ENCODE assay signal across 17 cellular contexts in the genomic region with DNA sequence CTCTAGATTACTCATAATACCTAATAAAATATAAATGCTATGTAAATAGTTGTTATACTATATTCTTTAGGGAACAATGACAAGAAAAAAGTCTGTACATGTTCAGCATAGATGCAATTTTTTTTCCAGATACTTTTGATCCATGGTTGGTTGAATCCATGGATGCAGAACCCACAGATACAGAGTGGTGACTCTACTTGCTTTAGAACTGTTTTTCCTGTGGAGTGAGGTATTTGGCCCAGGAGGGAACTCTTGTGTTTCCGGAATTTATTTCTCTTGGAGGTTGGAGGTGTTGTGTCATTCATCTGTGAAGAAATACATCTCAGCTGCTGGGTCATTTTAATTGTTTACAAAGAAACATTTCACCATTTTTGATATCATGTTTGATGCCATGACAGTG. TPM values are rescaled to one million over a fixed set of nuclear protein-coding genes. Genes with fewer than 3 reads are reported as not detected.
DNase-seq lines count a peak whose midpoint lies in the region; ATAC-seq and TF ChIP-seq lines count a peak whose summit lies in the region.
"Had no signal": no experiment of that assay in that cellular context is flagged by ENCODE, and none has a peak within 500 bp of the region (broad histone marks: within the 10 kb centered on the region; RNA-seq: fewer than 3 reads in every experiment).

No MANE protein-coding gene starts in this region.

- peaks cover 2% of the 10 kb centered on the region for H3K9me3 Mint-ChIP-seq in stimulated activated effector memory CD8-positive, alpha-beta T cell treated with anti-CD3 and anti-CD28 coated beads, Interleukin-12 subunit alpha, Interleukin-12 subunit beta, amount 100 ng/mL, for 72 hours
- H3K9me3 Mint-ChIP-seq in H9 = peaks cover 0 to 6% of the 10 kb centered on the region in 2 experiments; a peak in 1 of 5 replicates
- H3K9me3 Mint-ChIP-seq in activated CD8-positive, alpha-beta memory T cell treated with anti-CD3 and anti-CD28 coated beads, Interleukin-2, amount 10 ng/mL, durations not matched to agents 7 days and 5 days (ENCODE audit: low read depth) = peaks cover 4% of the 10 kb centered on the region

- CTCF ChIA-PET in PC-3 (lab: Charles Lee) = no interaction called here
- CTCF ChIA-PET in activated CD8-positive, alpha-beta memory T cell treated with anti-CD3 and anti-CD28 coated beads, Interleukin-2, amount 10 ng/mL, durations not matched to agents 7 days and 5 days (lab: Charles Lee) = no interaction called here

- no peaks in the 10 kb centered on the region for H3K79me2 ChIP-seq in PC-3 (ENCODE audit: low read length)
- no peaks in the 10 kb centered on the region for H3K79me2 ChIP-seq in H9 (ENCODE audit: insufficient read depth, low read length)

- H3T11ph ChIP-seq in H9 (ENCODE audit: low read length) = no peak overlapping the region

- peaks cover 21% of the 10 kb centered on the region for H3K4me1 ChIP-seq in PC-3 (ENCODE audit: insufficient read depth, low read length)
- no peaks in the 10 kb centered on the region for H3K4me1 ChIP-seq in H9 (ENCODE audit: insufficient read depth, low read length)

- H3K9me3 ChIP-seq in PC-3 (ENCODE audit: low read length) = no peaks in the 10 kb centered on the region
- no peaks in the 10 kb centered on the region for H3K9me3 ChIP-seq in H9 (ENCODE audit: control insufficient read depth, low read depth, low read length)
- H3K9me3 ChIP-seq: BE2C had no signal

- H3K14ac ChIP-seq in H9 (ENCODE audit: insufficient read depth, low read length) = no peak overlapping the region

- H3K4me3 ChIP-seq in PC-3 (ENCODE audit: low read length) = no peak overlapping the region
- H3K4me3 ChIP-seq in choroid plexus epithelial cell (ENCODE audit: low read depth, low read length) = no peak overlapping the region
- H3K4me3 ChIP-seq: GM23248 had no signal

- H3F3A ChIP-seq in PC-3 (ENCODE audit: low read length, unreplicated experiment) = no peaks in the 10 kb centered on the region

- no peak overlapping the region for H2BK20ac ChIP-seq in H9 (ENCODE audit: low read depth, low read length, poor library complexity, severe bottlenecking)

- no peaks in the 10 kb centered on the region for H3K9me2 ChIP-seq in PC-3 (replicated peaks; ENCODE audit: low read length)

- H3K36me3 ChIP-seq in PC-3 (ENCODE audit: low read depth, low read length) = no peaks in the 10 kb centered on the region; the same call in 1 of the 2 replicates
- H3K36me3 ChIP-seq: BE2C had no signal

- no peak overlapping the region for H3K23ac ChIP-seq in H9 (ENCODE audit: insufficient read length, low read depth, low read length)

- POLR2A ChIA-PET in PC-3 (lab: Charles Lee; ENCODE audit: unreplicated experiment) = interaction anchor here (0.6 kb wide), 1 partner anchor 1728 kb away, joined by 6 read pairs; no protein-coding TSS in a partner anchor

- no peak overlapping the region for H4K5ac ChIP-seq in H9 (ENCODE audit: insufficient read length, low read depth, low read length)

- TF ChIP-seq CTCF in PC-3 (conservative IDR thresholded peaks at IDR 0.05; ENCODE audit: low read depth, low read length) (no peak), choroid plexus epithelial cell (conservative IDR thresholded peaks at IDR 0.05; ENCODE audit: low read depth, low read length) (no peak), H9 (conservative IDR thresholded peaks at IDR 0.05) (no peak)

- H3K4me1 Mint-ChIP-seq in stimulated activated effector memory CD8-positive, alpha-beta T cell treated with anti-CD3 and anti-CD28 coated beads, Interleukin-12 subunit alpha, Interleukin-12 subunit beta, amount 100 ng/mL, for 72 hours = peaks cover 8% of the 10 kb centered on the region
- peaks cover 9 to 11% of the 10 kb centered on the region in 2 experiments for H3K4me1 Mint-ChIP-seq in H9
- peaks cover 4% of the 10 kb centered on the region for H3K4me1 Mint-ChIP-seq in activated CD8-positive, alpha-beta memory T cell treated with anti-CD3 and anti-CD28 coated beads, Interleukin-2, amount 10 ng/mL, durations not matched to agents 7 days and 5 days

- DNase-seq in PC-3 (peak; percentile 51), choroid plexus epithelial cell (ENCODE audit: low read depth) (peak; percentile 8), kidney glomerular epithelial cell (lab: John Stamatoyannopoulos, UW) (peak; percentile 5), H9 (no peak)
- no peak for DNase-seq in stimulated activated effector memory CD8-positive, alpha-beta T cell treated with anti-CD3 and anti-CD28 coated beads, Interleukin-12 subunit alpha, Interleukin-12 subunit beta, amount 100 ng/mL, for 72 hours (ENCODE audit: low spot score in 2 of 2)
- no peak for DNase-seq in activated CD8-positive, alpha-beta memory T cell treated with anti-CD3 and anti-CD28 coated beads, Interleukin-2, amount 10 ng/mL, durations not matched to agents 7 days and 5 days
- DNase-seq: ACHN; BE2C; C1 segment of cervical spinal cord; CD4-positive, CD25-positive, alpha-beta regulatory T cell; DMS153; DMS79; GF-D8; GM23248; HCEC 1CT had no signal

- H2BK12ac ChIP-seq in H9 (ENCODE audit: insufficient read length, low read depth, low read length) = no peak overlapping the region

- no peak overlapping the region for H2BK5ac ChIP-seq in H9 (ENCODE audit: insufficient read length, low read length)

- no peak overlapping the region for H3K56ac ChIP-seq in H9 (ENCODE audit: insufficient read length, low read depth, low read length)

- H3K9ac ChIP-seq in PC-3 (ENCODE audit: low read length) (no peak overlapping the region), H9 (ENCODE audit: extremely low read depth, insufficient read length, low read length) (no peak overlapping the region)
- H3K9ac ChIP-seq: GM23248 had no signal

- no peak overlapping the region for H2AK5ac ChIP-seq in H9 (ENCODE audit: insufficient read length, low read length)

- no peak overlapping the region for H2BK120ac ChIP-seq in H9 (ENCODE audit: low read depth, low read length, poor library complexity, severe bottlenecking)

- BruUV-seq in PC-3 (replicated peaks; lab: Mats Ljungman, UMichigan) = no TSS peak

- H3K27ac Mint-ChIP-seq in stimulated activated effector memory CD8-positive, alpha-beta T cell treated with anti-CD3 and anti-CD28 coated beads, Interleukin-12 subunit alpha, Interleukin-12 subunit beta, amount 100 ng/mL, for 72 hours = peak overlapping the region; percentile 10
- H3K27ac Mint-ChIP-seq in H9 = no peak overlapping the region
- no peak overlapping the region for H3K27ac Mint-ChIP-seq in activated CD8-positive, alpha-beta memory T cell treated with anti-CD3 and anti-CD28 coated beads, Interleukin-2, amount 10 ng/mL, durations not matched to agents 7 days and 5 days

- H3K79me1 ChIP-seq in H9 (ENCODE audit: insufficient read depth, low read depth, low read length, poor library complexity, severe bottlenecking) = no peaks in the 10 kb centered on the region

- H3K36me3 Mint-ChIP-seq in stimulated activated effector memory CD8-positive, alpha-beta T cell treated with anti-CD3 and anti-CD28 coated beads, Interleukin-12 subunit alpha, Interleukin-12 subunit beta, amount 100 ng/mL, for 72 hours = peaks cover 48% of the 10 kb centered on the region
- peaks cover 19 to 33% (median 20%) of the 10 kb centered on the region in 3 experiments; a peak in 6 of 7 replicates for H3K36me3 Mint-ChIP-seq in H9 (ENCODE audit: insufficient read depth in 1 of 3, low read depth in 3 of 3)
- peaks cover 26% of the 10 kb centered on the region for H3K36me3 Mint-ChIP-seq in activated CD8-positive, alpha-beta memory T cell treated with anti-CD3 and anti-CD28 coated beads, Interleukin-2, amount 10 ng/mL, durations not matched to agents 7 days and 5 days

- H3K4ac ChIP-seq in H9 (ENCODE audit: low read depth, low read length) = no peak overlapping the region

- H3K4me2 ChIP-seq in PC-3 (ENCODE audit: low read length) (peak overlapping the region; percentile 69), H9 (ENCODE audit: insufficient read depth, insufficient read length, low read length) (no peak overlapping the region)

- intact Hi-C loops in PC-3 (cut with micrococcal nuclease) = loop anchor here (1.0 kb wide), 1 partner anchor 24 kb away; no protein-coding TSS in a partner anchor

- H3K4me3 Mint-ChIP-seq in stimulated activated effector memory CD8-positive, alpha-beta T cell treated with anti-CD3 and anti-CD28 coated beads, Interleukin-12 subunit alpha, Interleukin-12 subunit beta, amount 100 ng/mL, for 72 hours = no peak overlapping the region
- H3K4me3 Mint-ChIP-seq in H9 = no peak overlapping the region
- no peak overlapping the region for H3K4me3 Mint-ChIP-seq in activated CD8-positive, alpha-beta memory T cell treated with anti-CD3 and anti-CD28 coated beads, Interleukin-2, amount 10 ng/mL, durations not matched to agents 7 days and 5 days

- H3K27ac ChIP-seq in PC-3 (ENCODE audit: low read length) (peak overlapping the region; percentile 57), H9 (ENCODE audit: insufficient read length, low read depth, low read length) (no peak overlapping the region)
- H3K27ac ChIP-seq: GM23248, HL-60 had no signal

- H4K91ac ChIP-seq in H9 (ENCODE audit: insufficient read length, low read depth, low read length) = no peak overlapping the region

- ATAC-seq in PC-3 (peak; percentile 84; the same call in 1 of the 2 replicates), GM21515 (IDR thresholded peaks at IDR 0.05; ENCODE audit: unreplicated experiment) (no peak)
- no peak for ATAC-seq in stimulated activated effector memory CD8-positive, alpha-beta T cell treated with anti-CD3 and anti-CD28 coated beads, Interleukin-12 subunit alpha, Interleukin-12 subunit beta, amount 100 ng/mL, for 72 hours
- ATAC-seq in activated CD8-positive, alpha-beta memory T cell treated with anti-CD3 and anti-CD28 coated beads, Interleukin-2, amount 10 ng/mL, durations not matched to agents 7 days and 5 days = no peak

- no peak overlapping the region for H4K8ac ChIP-seq in H9 (replicated peaks; ENCODE audit: insufficient read length, low read depth, low read length)

- no CpG with 5 or more reads among the region's 1 CpG for WGBS in H9 (ENCODE audit: extremely low coverage, insufficient read length, low lambda C conversion rate)

- H3K23me2 ChIP-seq in H9 (ENCODE audit: insufficient read length, low read depth, low read length, poor library complexity, severe bottlenecking) = no peaks in the 10 kb centered on the region

- no peak overlapping the region for H2BK15ac ChIP-seq in H9 (ENCODE audit: low read depth, low read length)

- H4K20me1 ChIP-seq in PC-3 (ENCODE audit: low read length) (no peaks in the 10 kb centered on the region), H9 (ENCODE audit: control insufficient read depth, insufficient read depth, insufficient read length) (no peaks in the 10 kb centered on the region)

- H2AFZ ChIP-seq in PC-3 (ENCODE audit: low read length) (no peak overlapping the region), H9 (ENCODE audit: low read length) (no peak overlapping the region)
- H2AFZ ChIP-seq: GM23248 had no signal

- H3K27me3 ChIP-seq in PC-3 (ENCODE audit: low read length) (no peaks in the 10 kb centered on the region), H9 (ENCODE audit: insufficient read depth, low read length) (no peaks in the 10 kb centered on the region)
- H3K27me3 ChIP-seq: BE2C had no signal

- no peaks in the 10 kb centered on the region for H3K27me3 Mint-ChIP-seq in H9 (ENCODE audit: low read depth)
- H3K27me3 Mint-ChIP-seq in activated CD8-positive, alpha-beta memory T cell treated with anti-CD3 and anti-CD28 coated beads, Interleukin-2, amount 10 ng/mL, durations not matched to agents 7 days and 5 days = no peaks in the 10 kb centered on the region
- H3K27me3 Mint-ChIP-seq: CD4-positive, CD25-positive, alpha-beta regulatory T cell had no signal

- no peak overlapping the region for H3K18ac ChIP-seq in H9 (ENCODE audit: insufficient read length, low read depth, low read length)

RNA-seq across cellular contexts. Expression of a gene that starts 28.7 kb away (rescaled TPM):
- total RNA-seq in PC-3 (2014; rRNA removed) (9.0 and 9.3 TPM in 2 replicates), H9 (2021) (12.6 and 12.9 TPM in 2 replicates)
- total RNA-seq in activated CD8-positive, alpha-beta memory T cell treated with anti-CD3 and anti-CD28 coated beads, Interleukin-2, amount 10 ng/mL, durations not matched to agents 7 days and 5 days = under 1 TPM in 1 of 2 experiments, not detected in 1; 0.09 TPM
- total RNA-seq: CD4-positive, CD25-positive, alpha-beta regulatory T cell had no signal

Comparison
In these comparisons a context has a peak if more than half of its experiments do, and no peak if none do; other contexts are left out.
1. DNase-seq: peak in PC-3 (single experiment), choroid plexus epithelial cell (single experiment) and kidney glomerular epithelial cell (single experiment); none in stimulated activated effector memory CD8-positive, alpha-beta T cell treated with anti-CD3 and anti-CD28 coated beads, Interleukin-12 subunit alpha, Interleukin-12 subunit beta, amount 100 ng/mL, for 72 hours (0 of 2), H9 (single experiment) and activated CD8-positive, alpha-beta memory T cell treated with anti-CD3 and anti-CD28 coated beads, Interleukin-2, amount 10 ng/mL, durations not matched to agents 7 days and 5 days (single experiment).